Comparison of ENCODE assay signal across 8 cellular contexts in genomic region chr3:129490273-129490675, GRCh38. TPM values are rescaled to one million over a fixed set of nuclear protein-coding genes. Genes with fewer than 3 reads are reported as not detected.
A peak's percentile ranks its signal among the peaks of the same experiment; 100 is the strongest.
DNase-seq lines count a peak whose midpoint lies in the region; ATAC-seq and TF ChIP-seq lines count a peak whose summit lies in the region.

No MANE protein-coding gene starts in this region.

- H3K27ac ChIP-seq in coronary artery: peak overlapping the region; percentile 87 to 95

- ATAC-seq in HG03159 (IDR thresholded peaks at IDR 0.05; ENCODE audit: unreplicated experiment) (peak; percentile 74), left colon (peak; percentile 97)

- TF ChIP-seq CTCF in GM13977 (IDR thresholded peaks at IDR 0.05; ENCODE audit: extremely low read depth, insufficient read depth, missing control alignments) (peak; percentile 87), coronary artery (IDR thresholded peaks at IDR 0.05) (peak; percentile 81)

- H3K4me3 ChIP-seq in coronary artery: no peak overlapping the region

- intact Hi-C loops in left colon (cut with DNase I, micrococcal nuclease): loop anchor here (10.0 kb wide), 2 partner anchors 335 to 445 kb away; no protein-coding TSS in a partner anchor

- DNase-seq in 8988T: peak; percentile 87
- DNase-seq in GM13977 (ENCODE audit: low spot score): peak; percentile 82
- DNase-seq in NCI-H345 (lab: John Stamatoyannopoulos, UW): peak; percentile 45
- DNase-seq in activated CD4-positive, CD25-positive, alpha-beta regulatory T cell treated with anti-CD3 and anti-CD28 coated beads, Interleukin-2, amount 50 U/mL, for 72 hours: peak; percentile 44
- DNase-seq in coronary artery (ENCODE audit: low spot score): peak; percentile 91
- peak; percentile 70 to 81 for DNase-seq in left colon
- peak; percentile 13 to 27 for DNase-seq in stimulated activated CD4-positive, alpha-beta T cell treated with anti-CD3 and anti-CD28 coated beads, Interleukin-1b, Interleukin-23, amount 100 ng/mL, for 4 hours (ENCODE audit: low read depth in 2 of 2)

- in situ Hi-C loops in GM13977 (cut with MboI; ENCODE audit: low pct_unique_long_range_greater_than_20kb, low sequenced_read_pairs, unreplicated experiment): no loop called here

RNA-seq across cellular contexts. Expression of gene RHO, which starts 38.2 kb away (rescaled TPM):
- not detected for total RNA-seq in left colon

RNA-seq across cellular contexts. Expression of gene IFT122, which starts 50.2 kb away (rescaled TPM):
- total RNA-seq in left colon: 10 to 100 TPM; 18.8 to 21.6 TPM

RNA-seq across cellular contexts. Expression of gene MBD4, which starts 50.5 kb away (rescaled TPM):
- total RNA-seq in left colon: 10 to 100 TPM; 21.8 to 23.6 TPM

RNA-seq across cellular contexts. Expression of gene H1-8, which starts 52.7 kb away (rescaled TPM):
- not detected for total RNA-seq in left colon

Comparison
In these comparisons a context has a peak if more than half of its experiments do, and no peak if none do; other contexts are left out.
1. DNase-seq: peak in every context shown above with its lines; median percentile 91 in coronary artery; 87 in 8988T; 82 in GM13977; 76 in left colon; 45 in NCI-H345; 44 in activated CD4-positive, CD25-positive, alpha-beta regulatory T cell treated with anti-CD3 and anti-CD28 coated beads, Interleukin-2, amount 50 U/mL, for 72 hours; 20 in stimulated activated CD4-positive, alpha-beta T cell treated with anti-CD3 and anti-CD28 coated beads, Interleukin-1b, Interleukin-23, amount 100 ng/mL, for 4 hours.